In the genomic region with DNA sequence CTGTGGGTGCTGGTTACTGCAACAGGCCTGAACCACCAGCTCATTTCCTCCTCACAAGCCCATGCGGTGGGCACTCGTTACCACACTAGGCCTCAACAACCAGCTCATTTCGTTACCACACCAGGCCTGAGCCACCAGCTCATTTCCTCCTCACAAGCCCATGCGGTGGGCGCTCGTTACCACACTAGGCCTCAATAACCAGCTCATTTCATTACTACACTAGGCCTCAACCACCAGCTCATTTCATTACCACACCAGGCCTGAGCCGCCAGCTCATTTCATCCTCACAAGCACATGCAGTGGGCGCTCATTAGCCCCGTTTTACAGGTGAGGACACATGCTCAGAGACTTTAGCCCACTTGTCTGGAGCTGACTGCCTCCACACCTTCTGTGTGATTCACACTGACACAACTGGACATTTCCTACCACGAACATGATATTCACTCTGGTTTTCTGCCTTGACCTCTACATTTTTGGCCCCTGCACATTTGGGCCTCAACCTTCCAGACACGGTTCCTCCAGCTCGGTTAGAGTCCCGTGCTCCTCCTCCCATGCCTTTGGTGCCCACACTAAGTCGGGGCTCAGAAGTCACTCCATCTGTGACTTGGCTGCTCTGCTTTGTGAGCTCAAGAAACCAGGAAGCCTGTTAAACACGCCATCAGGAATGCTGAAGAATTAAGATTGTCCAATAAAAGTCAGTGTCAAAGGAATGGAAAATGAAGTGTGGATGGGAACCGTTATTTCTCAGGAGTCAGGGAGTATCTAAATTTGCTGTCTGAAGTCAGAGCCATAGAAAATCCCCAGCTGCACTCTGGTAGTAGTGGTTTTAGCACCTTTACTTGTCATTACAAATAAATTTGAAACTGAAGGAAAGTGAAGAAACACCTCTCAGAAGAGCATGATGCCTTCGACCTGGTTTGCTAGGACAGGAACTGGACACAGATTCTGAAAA, we compare ENCODE assay signal across 8 cellular contexts. TPM values are rescaled to one million over a fixed set of nuclear protein-coding genes. Genes with fewer than 3 reads are reported as not detected.
DNase-seq lines count a peak whose midpoint lies in the region; ATAC-seq and TF ChIP-seq lines count a peak whose summit lies in the region.

No MANE protein-coding gene starts in this region.

- no peaks in the 10 kb centered on the region for H3K4me1 ChIP-seq in breast epithelium

- no peak overlapping the region for H3K27ac ChIP-seq in breast epithelium

- no peaks in the 10 kb centered on the region for H3K27me3 ChIP-seq in breast epithelium

- CTCF ChIA-PET in HEK293T (lab: Yijun Ruan, JAX) = interaction anchor here (0.6 kb wide), 1 partner anchor 55 kb away, joined by 4 read pairs; no protein-coding TSS in a partner anchor

- H3K9me3 Mint-ChIP-seq in endothelial cell (ENCODE audit: unreplicated experiment) = peaks cover 17% of the 10 kb centered on the region

- TF ChIP-seq POLR2A in breast epithelium (IDR thresholded peaks at IDR 0.05) = no peak

- intact Hi-C loops in breast epithelium (cut with DNase I; ENCODE audit: low total_unique reads) = no loop called here

- no peak overlapping the region for H3K4me3 ChIP-seq in Jurkat, Clone E6-1 (ENCODE audit: low read length)
- no peak overlapping the region for H3K4me3 ChIP-seq in breast epithelium

- no peaks in the 10 kb centered on the region for H3K4me1 Mint-ChIP-seq in endothelial cell (ENCODE audit: unreplicated experiment)

- H3K9me3 ChIP-seq in breast epithelium = no peaks in the 10 kb centered on the region

- no peaks in the 10 kb centered on the region for H3K27me3 Mint-ChIP-seq in endothelial cell (ENCODE audit: unreplicated experiment)

- TF ChIP-seq CTCF in breast epithelium (IDR thresholded peaks at IDR 0.05) (no peak), endothelial cell (IDR thresholded peaks at IDR 0.05; ENCODE audit: unreplicated experiment) (no peak)

- H3K27ac Mint-ChIP-seq in endothelial cell (ENCODE audit: unreplicated experiment) = no peak overlapping the region

- peak; percentile 87 for ATAC-seq in GM21447 (IDR thresholded peaks at IDR 0.05; ENCODE audit: unreplicated experiment)

- no peak overlapping the region for H3K4me3 Mint-ChIP-seq in endothelial cell (ENCODE audit: unreplicated experiment)

- POLR2A ChIA-PET in HEK293T (lab: Yijun Ruan, JAX) = interaction anchor here (0.7 kb wide), 1 partner anchor 57 kb away, joined by 3 read pairs; no protein-coding TSS in a partner anchor

- peaks cover 3% of the 10 kb centered on the region for H3K36me3 Mint-ChIP-seq in endothelial cell (ENCODE audit: low read depth, unreplicated experiment)

- DNase-seq in EH (ENCODE audit: low read depth) (peak; percentile 3), breast epithelium (ENCODE audit: low spot score in 2 of 2) (no peak), endothelial cell (ENCODE audit: low spot score) (no peak), HEK293T (ENCODE audit: extremely low spot score) (no peak)
- DNase-seq in Jurkat, Clone E6-1 (ENCODE audit: low read depth, low spot score) = peak; percentile 63
- peak; percentile 32 for DNase-seq in activated effector memory CD4-positive, alpha-beta T cell treated with Interleukin-2 at 50 U/mL for 16 hours
- peak; percentile 39 for DNase-seq in stimulated activated CD8-positive, alpha-beta memory T cell treated with anti-CD3 and anti-CD28 coated beads, Interleukin-12 subunit alpha, Interleukin-12 subunit beta, amount 100 ng/mL, for 4 hours (ENCODE audit: low read depth)

- H3K36me3 ChIP-seq in breast epithelium = no peaks in the 10 kb centered on the region

TF ChIP-seq in HEK293T, 16 proteins besides CTCF, POLR2A, EP300 and RAD21:
- TF ChIP-seq, protein P1, sequence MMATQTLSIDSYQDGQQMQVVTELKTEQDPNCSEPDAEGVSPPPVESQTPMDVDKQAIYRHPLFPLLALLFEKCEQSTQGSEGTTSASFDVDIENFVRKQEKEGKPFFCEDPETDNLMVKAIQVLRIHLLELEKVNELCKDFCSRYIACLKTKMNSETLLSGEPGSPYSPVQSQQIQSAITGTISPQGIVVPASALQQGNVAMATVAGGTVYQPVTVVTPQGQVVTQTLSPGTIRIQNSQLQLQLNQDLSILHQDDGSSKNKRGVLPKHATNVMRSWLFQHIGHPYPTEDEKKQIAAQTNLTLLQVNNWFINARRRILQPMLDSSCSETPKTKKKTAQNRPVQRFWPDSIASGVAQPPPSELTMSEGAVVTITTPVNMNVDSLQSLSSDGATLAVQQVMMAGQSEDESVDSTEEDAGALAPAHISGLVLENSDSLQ (IDR thresholded peaks at IDR 0.05) = no peak
- TF ChIP-seq FOXM1 (IDR thresholded peaks at IDR 0.05; ENCODE audit: borderline replicate concordance) = no peak
- TF ChIP-seq HDGF (IDR thresholded peaks at IDR 0.05; ENCODE audit: borderline replicate concordance) = no peak
- TF ChIP-seq FOXA1 (IDR thresholded peaks at IDR 0.05) = no peak
- TF ChIP-seq SP1 (IDR thresholded peaks at IDR 0.05) = no peak
- no peak for TF ChIP-seq TARDBP (IDR thresholded peaks at IDR 0.05)
- no peak for TF ChIP-seq NFRKB (IDR thresholded peaks at IDR 0.05)
- no peak for TF ChIP-seq BHLHE40 (IDR thresholded peaks at IDR 0.05; ENCODE audit: borderline replicate concordance)
TF ChIP-seq in HEK293T: peak in this region for 0.

RNA-seq across cellular contexts. Expression of gene LANCL2, which starts 55.8 kb away (rescaled TPM):
- 11.3 TPM for polyA plus RNA-seq in Jurkat, Clone E6-1 (2012; ENCODE audit: insufficient read depth, insufficient read length)
- total RNA-seq in breast epithelium (10 to 100 TPM; 11.8 to 22.4 (median 20.2) TPM), endothelial cell (ENCODE audit: unreplicated experiment) (14.8 TPM)

Comparison
In these comparisons a context has a peak if more than half of its experiments do, and no peak if none do; other contexts are left out.
1. DNase-seq: peak in EH (single experiment), Jurkat, Clone E6-1 (single experiment), activated effector memory CD4-positive, alpha-beta T cell treated with Interleukin-2 at 50 U/mL for 16 hours (single experiment) and stimulated activated CD8-positive, alpha-beta memory T cell treated with anti-CD3 and anti-CD28 coated beads, Interleukin-12 subunit alpha, Interleukin-12 subunit beta, amount 100 ng/mL, for 4 hours (single experiment); none in breast epithelium (0 of 2), endothelial cell (single experiment) and HEK293T (single experiment).